15 cellular contexts compared by ENCODE assay signal in the genomic region with DNA sequence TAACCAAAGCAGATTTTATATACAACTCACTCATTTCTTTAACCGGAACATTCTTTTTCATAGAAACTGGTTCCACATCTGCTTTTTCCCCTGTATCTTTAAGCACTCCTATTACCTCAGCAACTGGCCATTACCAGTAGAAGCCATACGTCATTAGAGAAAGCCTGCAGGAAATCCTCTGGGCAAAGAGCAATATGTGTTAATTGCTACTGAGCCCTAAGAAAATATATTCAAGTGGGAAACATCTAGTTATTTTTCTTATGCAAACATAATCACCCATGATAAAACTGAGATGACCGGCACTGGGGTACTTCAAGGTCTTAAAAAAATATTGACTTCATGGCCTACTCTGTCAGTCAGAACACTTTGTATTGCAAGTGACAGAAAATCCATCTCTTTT. TPM values are rescaled to one million over a fixed set of nuclear protein-coding genes. Genes with fewer than 3 reads are reported as not detected.
DNase-seq lines count a peak whose midpoint lies in the region; ATAC-seq and TF ChIP-seq lines count a peak whose summit lies in the region.
"Had no signal": no experiment of that assay in that cellular context is flagged by ENCODE, and none has a peak within 500 bp of the region (broad histone marks: within the 10 kb centered on the region; RNA-seq: fewer than 3 reads in every experiment).

No MANE protein-coding gene starts in this region.

- no peaks in the 10 kb centered on the region for H3K9me3 ChIP-seq in lung (ENCODE audit: control insufficient read depth in 2 of 2, insufficient read depth in 1 of 2, low read length in 1 of 2)

- ATAC-seq in lung (ENCODE audit: insufficient read depth, low FRiP score): no peak
- ATAC-seq: GM23338 had no signal

- no peaks in the 10 kb centered on the region for H3K36me3 ChIP-seq in lung (ENCODE audit: control insufficient read depth in 2 of 2, insufficient read depth in 2 of 2, low read length in 2 of 2)
- H3K36me3 ChIP-seq: BLaER1 treated with 17β-estradiol and CSF1 and Interleukin-3, amounts not matched to agents 10 nM and 100 nM had no signal

- 61 to 72% methylated on average over 3 of the region's 3 CpGs for WGBS in lung, 2 donors

- H3K4me3 ChIP-seq in lung: no peak overlapping the region
- H3K4me3 ChIP-seq: BLaER1 treated with 17β-estradiol and CSF1 and Interleukin-3, amounts not matched to agents 10 nM and 100 nM; GM23338 had no signal

- no peaks in the 10 kb centered on the region for H3K27me3 ChIP-seq in lung (ENCODE audit: control insufficient read depth, insufficient read depth)
- H3K27me3 ChIP-seq: BLaER1 treated with 17β-estradiol and CSF1 and Interleukin-3, amounts not matched to agents 10 nM and 100 nM had no signal

- no peaks in the 10 kb centered on the region for H3K4me1 ChIP-seq in lung (ENCODE audit: control insufficient read depth in 2 of 2, insufficient read depth in 2 of 2, low read length in 2 of 2)
- H3K4me1 ChIP-seq: BLaER1 treated with 17β-estradiol and CSF1 and Interleukin-3, amounts not matched to agents 10 nM and 100 nM had no signal

- H3K27ac ChIP-seq in lung (ENCODE audit: low read depth in 1 of 2, low read length in 1 of 2): no peak overlapping the region
- H3K27ac ChIP-seq: BLaER1 treated with 17β-estradiol and CSF1 and Interleukin-3, amounts not matched to agents 10 nM and 100 nM had no signal

- DNase-seq in NCI-H2029 (lab: John Stamatoyannopoulos, UW) (peak; percentile 43), NCI-H2029 treated with DMSO at 0.1 percent for 48 hours (lab: John Stamatoyannopoulos, UW) (no peak), MV-4-11 (lab: John Stamatoyannopoulos, UW) (peak; percentile 37), SHP77 (lab: John Stamatoyannopoulos, UW) (peak; percentile 59 to 64), lung (ENCODE audit: low spot score) (peak; percentile 4), NCI-H2171 (lab: John Stamatoyannopoulos, UW) (no peak), NCI-H146 treated with DMSO at 0.1 percent for 48 hours (lab: John Stamatoyannopoulos, UW; ENCODE audit: unreplicated experiment) (no peak), HPDE6-E6E7 (ENCODE audit: extremely low spot score) (no peak)
- DNase-seq: ACHN; CD4-positive, CD25-positive, alpha-beta regulatory T cell; DMS79 treated with DMSO at 0.1 percent for 48 hours; EL; H7 had no signal

- TF ChIP-seq CTCF in lung (IDR thresholded peaks at IDR 0.05; ENCODE audit: control extremely low read depth, extremely low read depth): no peak

RNA-seq across cellular contexts. Expression of a gene that starts 28.2 kb away (rescaled TPM):
- total RNA-seq in lung: 100 to 1,000 TPM in 1 of 2 donors, 10 to 100 TPM in 1; 43.6 to 147 TPM
- 10 to 100 TPM; 16.9 to 22.1 TPM for polyA plus RNA-seq in lung

Comparison
In these comparisons a context has a peak if more than half of its experiments do, and no peak if none do; other contexts are left out.
1. DNase-seq: peak in NCI-H2029 (single experiment), MV-4-11 (single experiment), SHP77 (2 of 2) and lung (single experiment); none in NCI-H2029 treated with DMSO at 0.1 percent for 48 hours (single experiment), NCI-H2171 (single experiment), NCI-H146 treated with DMSO at 0.1 percent for 48 hours (single experiment) and HPDE6-E6E7 (single experiment).